Comparison of ENCODE assay signal across 8 cellular contexts in genomic region chr1:244513493-244513892, GRCh38. TPM values are rescaled to one million over a fixed set of nuclear protein-coding genes. Genes with fewer than 3 reads are reported as not detected.
"Had no signal": no experiment of that assay in that cellular context is flagged by ENCODE, and none has a peak within 500 bp of the region (broad histone marks: within the 10 kb centered on the region; RNA-seq: fewer than 3 reads in every experiment).

No MANE protein-coding gene starts in this region.

- H3K4me3 ChIP-seq: K562 had no signal

- H3K27ac ChIP-seq: HL-60 had no signal

- H3K27ac Mint-ChIP-seq: IgD-negative memory B cell had no signal

- H3K4me3 Mint-ChIP-seq: IgD-negative memory B cell had no signal

- DNase-seq: IMR-90, KBM-7, KG1 had no signal

- H3K4me1 Mint-ChIP-seq: IgD-negative memory B cell had no signal

- ATAC-seq: HepG2, K562 had no signal

RNA-seq across cellular contexts. Expression of gene CATSPERE, which starts 52.4 kb away (rescaled TPM):
- total RNA-seq: HT-29 had no signal
